1 cellular context compared by ENCODE assay signal in the genomic region with DNA sequence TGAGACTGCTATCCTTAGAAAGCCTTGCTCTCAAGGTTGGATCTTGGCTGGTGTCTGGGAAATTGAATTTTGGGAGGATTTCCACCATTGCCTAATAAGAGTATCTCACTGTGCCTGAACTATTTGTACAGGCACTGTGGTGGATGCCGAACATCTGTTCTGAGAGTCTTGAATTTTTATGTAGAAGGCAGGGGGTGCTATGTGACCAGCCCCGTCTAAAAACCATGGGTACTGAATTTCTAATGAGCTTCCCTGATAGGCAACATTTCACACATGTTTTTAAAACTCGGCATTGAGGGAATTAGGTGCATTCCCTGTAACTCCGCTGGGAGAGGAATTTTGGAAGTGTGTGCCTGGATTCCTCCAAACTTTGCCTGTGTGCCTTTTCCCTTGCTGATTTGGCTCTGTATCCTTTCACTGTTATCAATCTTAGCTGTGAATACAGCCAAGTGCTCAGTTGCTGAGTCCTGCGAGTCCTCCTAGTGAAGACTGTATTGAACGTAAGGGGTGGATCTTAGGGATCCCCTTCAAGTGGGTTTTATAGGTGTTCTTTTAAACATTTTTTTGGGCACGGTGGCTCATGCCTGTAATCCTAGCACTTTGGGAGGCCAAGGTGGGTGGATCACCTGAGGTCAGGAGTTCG.
TF ChIP-seq lines count a peak whose summit lies in the region.

No MANE protein-coding gene starts in this region.

TF ChIP-seq in HepG2, 621 proteins besides CTCF, POLR2A, EP300 and RAD21 (continued from another document):
- no peak for TF ChIP-seq YY1 (IDR thresholded peaks at IDR 0.05; ENCODE audit: insufficient read depth, insufficient replicate concordance, low read depth, low read length)
- TF ChIP-seq ELF1 (CRISPR knock-in tag; IDR thresholded peaks at IDR 0.05): no peak
- no peak for TF ChIP-seq ZNF616 (CRISPR knock-in tag; IDR thresholded peaks at IDR 0.05; ENCODE audit: low read depth)
